Comparison of ENCODE assay signal across 12 cellular contexts in the genomic region with DNA sequence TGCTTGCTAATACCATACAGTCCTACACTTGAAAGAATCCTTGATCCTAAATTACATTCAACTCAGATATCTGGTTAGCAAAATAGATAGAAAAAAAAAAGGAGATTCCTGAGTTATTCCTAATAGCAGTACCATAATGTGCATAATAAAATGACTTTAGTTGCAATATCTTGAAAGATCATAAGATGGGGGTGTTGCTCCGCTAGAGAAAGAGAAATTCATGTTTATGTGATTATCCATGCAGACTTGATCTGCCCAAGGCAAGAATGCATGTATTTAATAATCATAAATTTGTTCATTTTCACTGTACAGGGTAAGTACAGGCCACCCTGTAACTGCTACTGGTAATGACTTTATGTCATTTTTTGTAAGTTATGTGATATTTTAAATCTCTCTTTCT.
A peak's percentile ranks its signal among the peaks of the same experiment; 100 is the strongest.
DNase-seq lines count a peak whose midpoint lies in the region; ATAC-seq and TF ChIP-seq lines count a peak whose summit lies in the region.
"Had no signal": no experiment of that assay in that cellular context is flagged by ENCODE, and none has a peak within 500 bp of the region (broad histone marks: within the 10 kb centered on the region; RNA-seq: fewer than 3 reads in every experiment).

No MANE protein-coding gene starts in this region.

- no peak for ATAC-seq in HG03139 (IDR thresholded peaks at IDR 0.05; ENCODE audit: unreplicated experiment)
- no peak for ATAC-seq in activated naive CD8-positive, alpha-beta T cell treated with anti-CD3 and anti-CD28 coated beads, Interleukin-2, amount 50 U/mL, for 24 hours
- ATAC-seq: stimulated activated memory B cell treated with anti-CD40 and anti-IgM and Interleukin-4, amounts not matched to agents 10 μg/mL and 1 μg/mL and 100 μg/mL, for 72 hours had no signal

- H3K27me3 ChIP-seq in DOHH2 (ENCODE audit: control insufficient read depth, low read length) = 0 out of 2 replicates have a peak, but pooled peaks cover 4% of the 10 kb centered on the region
- no peaks in the 10 kb centered on the region for H3K27me3 ChIP-seq in Loucy (ENCODE audit: insufficient read depth, low read length, poor library complexity, severe bottlenecking)
- H3K27me3 ChIP-seq in mesenchymal stem cell (ENCODE audit: control insufficient read depth in 1 of 2, insufficient read depth in 1 of 2, low read length in 2 of 2) = no peaks in the 10 kb centered on the region

- H3K27me3 Mint-ChIP-seq in activated naive CD8-positive, alpha-beta T cell treated with anti-CD3 and anti-CD28 coated beads, Interleukin-2, amount 50 U/mL, for 24 hours = no peaks in the 10 kb centered on the region
- H3K27me3 Mint-ChIP-seq: stimulated activated memory B cell treated with anti-CD40 and anti-IgM and Interleukin-4, amounts not matched to agents 10 μg/mL and 1 μg/mL and 100 μg/mL, for 72 hours had no signal

- no peak overlapping the region for H3K23ac ChIP-seq in mesenchymal stem cell (ENCODE audit: low read length in 2 of 2)

- H3K4me1 Mint-ChIP-seq in activated naive CD8-positive, alpha-beta T cell treated with anti-CD3 and anti-CD28 coated beads, Interleukin-2, amount 50 U/mL, for 24 hours = peaks cover 18% of the 10 kb centered on the region

- peak; percentile 28 for TF ChIP-seq CTCF in DOHH2 (IDR thresholded peaks at IDR 0.05; ENCODE audit: low read depth, low read length, poor library complexity, severe bottlenecking)
- peak; percentile 59 for TF ChIP-seq CTCF in Loucy (conservative IDR thresholded peaks at IDR 0.05; ENCODE audit: low read length)

- H4K8ac ChIP-seq in mesenchymal stem cell (ENCODE audit: low read length) = no peak overlapping the region

- H2BK5ac ChIP-seq in mesenchymal stem cell (ENCODE audit: low read depth, low read length, poor library complexity, severe bottlenecking) = no peak overlapping the region

- H3K9me3 Mint-ChIP-seq in activated naive CD8-positive, alpha-beta T cell treated with anti-CD3 and anti-CD28 coated beads, Interleukin-2, amount 50 U/mL, for 24 hours = no peaks in the 10 kb centered on the region
- H3K9me3 Mint-ChIP-seq: stimulated activated memory B cell treated with anti-CD40 and anti-IgM and Interleukin-4, amounts not matched to agents 10 μg/mL and 1 μg/mL and 100 μg/mL, for 72 hours had no signal

- H2BK120ac ChIP-seq in mesenchymal stem cell (ENCODE audit: low read depth, low read length) = no peak overlapping the region

- no peaks in the 10 kb centered on the region for H3K36me3 ChIP-seq in DOHH2 (ENCODE audit: control insufficient read depth, low read length)
- no peaks in the 10 kb centered on the region for H3K36me3 ChIP-seq in Loucy (ENCODE audit: insufficient read depth, low read length)
- H3K36me3 ChIP-seq in mesenchymal stem cell (ENCODE audit: control insufficient read depth in 1 of 2, insufficient read depth in 2 of 2, low read depth in 1 of 2, low read length in 2 of 2) = peaks cover 3 to 28% of the 10 kb centered on the region in 2 experiments

- H2BK12ac ChIP-seq in mesenchymal stem cell (ENCODE audit: low read length in 2 of 2) = no peak overlapping the region

- H3K79me2 ChIP-seq in DOHH2 (ENCODE audit: control insufficient read depth, low read length) (no peaks in the 10 kb centered on the region), Loucy (ENCODE audit: insufficient read depth, low read length) (no peaks in the 10 kb centered on the region)

- H3K4me3 ChIP-seq in DOHH2 (ENCODE audit: low read length) (no peak overlapping the region), Loucy (ENCODE audit: low read length, poor library complexity, severe bottlenecking) (no peak overlapping the region), mesenchymal stem cell (ENCODE audit: insufficient read depth in 1 of 2, low read depth in 1 of 2, low read length in 2 of 2) (no peak overlapping the region)

- no peak overlapping the region for H4K91ac ChIP-seq in mesenchymal stem cell (ENCODE audit: low read length)

- H3K9me3 ChIP-seq in DOHH2 (ENCODE audit: control insufficient read depth, insufficient read depth, low read length) = no peaks in the 10 kb centered on the region
- H3K9me3 ChIP-seq in Loucy (ENCODE audit: insufficient read depth, low read depth, low read length) = no peaks in the 10 kb centered on the region
- no peaks in the 10 kb centered on the region for H3K9me3 ChIP-seq in mesenchymal stem cell (ENCODE audit: control insufficient read depth, low read length)

- H3K4me2 ChIP-seq in DOHH2 (ENCODE audit: low read length) = no peak overlapping the region
- H3K4me2 ChIP-seq in Loucy (ENCODE audit: low read depth, low read length, poor library complexity, severe bottlenecking) = no peak overlapping the region
- H3K4me2 ChIP-seq in mesenchymal stem cell (ENCODE audit: low read length, poor library complexity, severe bottlenecking) = no peak overlapping the region

- H3K27ac Mint-ChIP-seq in activated naive CD8-positive, alpha-beta T cell treated with anti-CD3 and anti-CD28 coated beads, Interleukin-2, amount 50 U/mL, for 24 hours = no peak overlapping the region
- H3K27ac Mint-ChIP-seq: stimulated activated memory B cell treated with anti-CD40 and anti-IgM and Interleukin-4, amounts not matched to agents 10 μg/mL and 1 μg/mL and 100 μg/mL, for 72 hours had no signal

- H3K79me1 ChIP-seq in mesenchymal stem cell (replicated peaks; ENCODE audit: low read length, poor library complexity, severe bottlenecking) = no peaks in the 10 kb centered on the region

- H2AK5ac ChIP-seq in mesenchymal stem cell (ENCODE audit: low read length, severe bottlenecking) = no peak overlapping the region

- H3K4me1 ChIP-seq in DOHH2 (ENCODE audit: control insufficient read depth, low read length) (no peaks in the 10 kb centered on the region), Loucy (ENCODE audit: insufficient read depth, low read length, poor library complexity, severe bottlenecking) (no peaks in the 10 kb centered on the region), mesenchymal stem cell (ENCODE audit: control insufficient read depth, insufficient read depth, low read depth, low read length) (peaks cover 8% of the 10 kb centered on the region)

- H3K9ac ChIP-seq in Loucy (ENCODE audit: low read depth, low read length, poor library complexity, severe bottlenecking) = no peak overlapping the region
- no peak overlapping the region for H3K9ac ChIP-seq in mesenchymal stem cell (ENCODE audit: low read length)

- WGBS in mesenchymal stem cell = 86% methylated on average over 1 of the region's 1 CpG

- peak; percentile 40 for DNase-seq in amniotic epithelial cell (ENCODE audit: low read depth)
- DNase-seq in mesenchymal stem cell = no peak
- no peak for DNase-seq in medulla oblongata (ENCODE audit: extremely low spot score)
- no peak for DNase-seq in activated naive CD8-positive, alpha-beta T cell treated with anti-CD3 and anti-CD28 coated beads, Interleukin-2, amount 50 U/mL, for 24 hours
- DNase-seq in T-helper 9 cell = no peak
- DNase-seq: activated CD8-positive, alpha-beta memory T cell treated with anti-CD3 and anti-CD28 coated beads for 24 hours; GOT3; RPMI8226 had no signal

- H2AFZ ChIP-seq in Loucy (ENCODE audit: low read length) (no peak overlapping the region), mesenchymal stem cell (ENCODE audit: low read depth, low read length) (no peak overlapping the region)

- H3K36me3 Mint-ChIP-seq in activated naive CD8-positive, alpha-beta T cell treated with anti-CD3 and anti-CD28 coated beads, Interleukin-2, amount 50 U/mL, for 24 hours (ENCODE audit: low read depth) = no peaks in the 10 kb centered on the region

- H2BK15ac ChIP-seq in mesenchymal stem cell (ENCODE audit: low read depth, poor library complexity, severe bottlenecking) = no peak overlapping the region

- H3K9me2 ChIP-seq in DOHH2 (replicated peaks; ENCODE audit: control insufficient read depth, low read length) (no peaks in the 10 kb centered on the region), Loucy (replicated peaks; ENCODE audit: low read depth, low read length) (no peaks in the 10 kb centered on the region)

- H4K20me1 ChIP-seq in DOHH2 (ENCODE audit: control insufficient read depth, insufficient read depth, low read depth, low read length) (no peaks in the 10 kb centered on the region), Loucy (ENCODE audit: insufficient read depth, low read length, poor library complexity, severe bottlenecking) (no peaks in the 10 kb centered on the region)

- H3K4me3 Mint-ChIP-seq in activated naive CD8-positive, alpha-beta T cell treated with anti-CD3 and anti-CD28 coated beads, Interleukin-2, amount 50 U/mL, for 24 hours = no peak overlapping the region
- H3K4me3 Mint-ChIP-seq: stimulated activated memory B cell treated with anti-CD40 and anti-IgM and Interleukin-4, amounts not matched to agents 10 μg/mL and 1 μg/mL and 100 μg/mL, for 72 hours had no signal

- H3K18ac ChIP-seq in mesenchymal stem cell (ENCODE audit: low read depth in 1 of 2, low read length in 2 of 2) = no peak overlapping the region

- H3F3A ChIP-seq in DOHH2 (ENCODE audit: control insufficient read depth, insufficient read depth) (no peaks in the 10 kb centered on the region), Loucy (ENCODE audit: low read depth) (no peaks in the 10 kb centered on the region)

- H3K14ac ChIP-seq in mesenchymal stem cell (ENCODE audit: low read length in 2 of 2) = no peak overlapping the region

- no peak overlapping the region for H3K4ac ChIP-seq in mesenchymal stem cell (ENCODE audit: low read depth in 1 of 2, low read length in 2 of 2)

- H3K27ac ChIP-seq in DOHH2 (ENCODE audit: low read depth, low read length) (no peak overlapping the region), mesenchymal stem cell (ENCODE audit: low read length, poor library complexity, severe bottlenecking) (peak overlapping the region; percentile 67)
